Comparison of ENCODE assay signal across 8 cellular contexts in genomic region chr2:204544961-204545860, GRCh38. TPM values are rescaled to one million over a fixed set of nuclear protein-coding genes. Genes with fewer than 3 reads are reported as not detected.
DNase-seq lines count a peak whose midpoint lies in the region; ATAC-seq and TF ChIP-seq lines count a peak whose summit lies in the region.

PARD3B (plus strand) TSS chr2:204545475; CDS start chr2:204546000, 525 bp downstream.

- peak within 1 kb of the TSS; percentile 87 for H3K9ac ChIP-seq in skeletal muscle satellite cell (ENCODE audit: low read depth, low read length)

- H3K27me3 Mint-ChIP-seq in T-cell, result peaks cover 30 to 32% of the 10 kb centered on the region in 2 donors
- no peaks in the 10 kb centered on the region for H3K27me3 Mint-ChIP-seq in chondrocyte (ENCODE audit: low read depth)

- CTCF ChIA-PET in T-cell (lab: Charles Lee), result interaction anchor here (0.5 to 0.6 kb wide), 2 partner anchors 252 to 334 kb away, joined by 4 read pairs; no protein-coding TSS in a partner anchor

- no peaks in the 10 kb centered on the region for H3K36me3 Mint-ChIP-seq in T-cell
- H3K36me3 Mint-ChIP-seq in chondrocyte (ENCODE audit: low read depth), result no peaks in the 10 kb centered on the region

- H3K27me3 ChIP-seq in skeletal muscle satellite cell (ENCODE audit: control insufficient read depth, insufficient read depth, low read length), result no peaks in the 10 kb centered on the region

- DNase-seq in COLO829 (ENCODE audit: low spot score) (peak; percentile 34), HuH-7.5 (ENCODE audit: low spot score) (peak; percentile 40), T-cell (peak in 9 of 34 experiments; percentile 1 to 21 (median 5)), chondrocyte (ENCODE audit: low spot score) (peak; percentile 83), iris pigment epithelial cell (ENCODE audit: low read depth) (peak; percentile 69)

- H3K9me3 Mint-ChIP-seq in T-cell, result no peaks in the 10 kb centered on the region
- H3K9me3 Mint-ChIP-seq in chondrocyte (ENCODE audit: low read depth), result no peaks in the 10 kb centered on the region

- H3K4me3 ChIP-seq in skeletal muscle satellite cell (ENCODE audit: low read length), result peak within 1 kb of the TSS; percentile 85

- POLR2A ChIA-PET in T-cell (lab: Charles Lee), result no interaction called here

- no peaks in the 10 kb centered on the region for H3K9me3 ChIP-seq in skeletal muscle satellite cell (replicated peaks; ENCODE audit: low read length)

- no peaks in the 10 kb centered on the region for H3K36me3 ChIP-seq in skeletal muscle satellite cell (ENCODE audit: insufficient read depth, low read length)

- ATAC-seq in GM21515 (IDR thresholded peaks at IDR 0.05; ENCODE audit: unreplicated experiment) (peak; percentile 75), T-cell (replicated peaks in 1 of 4) (peak; percentile 67 to 84 (median 75)), HG03135 (IDR thresholded peaks at IDR 0.05; ENCODE audit: unreplicated experiment) (no peak)

- H3K4me2 ChIP-seq in skeletal muscle satellite cell (ENCODE audit: low read length), result peak within 1 kb of the TSS; percentile 95

- H3K27ac Mint-ChIP-seq in T-cell, result no peak within 1 kb of the TSS
- peak within 1 kb of the TSS; percentile 80 for H3K27ac Mint-ChIP-seq in chondrocyte (ENCODE audit: unreplicated experiment)

- peaks cover 4 to 18% (median 14%) of the 10 kb centered on the region in 3 donors for H3K4me1 Mint-ChIP-seq in T-cell
- peaks cover 43% of the 10 kb centered on the region for H3K4me1 Mint-ChIP-seq in chondrocyte (ENCODE audit: low read depth)

- TF ChIP-seq CTCF in chondrocyte (IDR thresholded peaks at IDR 0.05), result no peak

- H3K4me3 Mint-ChIP-seq in T-cell (peak within 1 kb of the TSS; percentile 77 to 87 (median 82)), chondrocyte (ENCODE audit: unreplicated experiment) (peak within 1 kb of the TSS; percentile 84)

- H3K4me1 ChIP-seq in skeletal muscle satellite cell (ENCODE audit: control insufficient read depth, insufficient read depth, low read length), result peaks cover 16% of the 10 kb centered on the region

RNA-seq across cellular contexts. Expression of gene PARD3B, which starts in this region (rescaled TPM):
- 1 to 10 TPM in 3 of 5 donors, under 1 TPM in 2; 0.75 to 2.0 (median 1.6) TPM for total RNA-seq in T-cell
- total RNA-seq in chondrocyte, result 24.3 to 39.6 TPM (median 24.9 TPM) in 3 replicates
- 1.8 and 2.8 TPM in 2 replicates for total RNA-seq in skeletal muscle satellite cell (2012; rRNA removed)
